In genomic region chr1:119011706-119012105, GRCh38 we compare ENCODE assay signal across 19 cellular contexts. TPM values are rescaled to one million over a fixed set of nuclear protein-coding genes. Genes with fewer than 3 reads are reported as not detected.
"Had no signal": no experiment of that assay in that cellular context is flagged by ENCODE, and none has a peak within 500 bp of the region (broad histone marks: within the 10 kb centered on the region; RNA-seq: fewer than 3 reads in every experiment).

No MANE protein-coding gene starts in this region.

- H3K4me1 ChIP-seq: colonic mucosa had no signal

- DNase-seq: colonic mucosa; dermis blood vessel endothelial cell; heart right ventricle; natural killer cell; posterior cingulate gyrus; sigmoid colon; small intestine; stimulated activated CD4-positive, alpha-beta T cell treated with anti-CD3 and anti-CD28 coated beads, Interleukin-12 subunit alpha, Interleukin-12 subunit beta, amount 100 ng/mL, for 4 hours; stimulated activated naive CD4-positive, alpha-beta T cell; stomach; substantia nigra; transverse colon had no signal

- H3K4me3 ChIP-seq: colonic mucosa, heart right ventricle, sigmoid colon, stomach, thoracic aorta, transverse colon had no signal

- H3K36me3 ChIP-seq: colonic mucosa, heart right ventricle, sigmoid colon, stomach, thoracic aorta, transverse colon had no signal

- FAIRE-seq: frontal cortex, small intestine had no signal

- H3K27ac ChIP-seq: colonic mucosa, heart right ventricle, sigmoid colon, stomach, thoracic aorta, transverse colon had no signal

- H3K9me3 ChIP-seq: colonic mucosa, heart right ventricle, thoracic aorta, transverse colon had no signal

RNA-seq across cellular contexts. Expression of gene TBX15, which starts 23.6 kb away (rescaled TPM):
- total RNA-seq: dermis blood vessel endothelial cell, epithelial cell of proximal tubule, glomerular endothelial cell, mesothelial cell of epicardium, natural killer cell, pulmonary artery endothelial cell, ureter had no signal
